Comparison of ENCODE assay signal across 21 cellular contexts in genomic region chr4:186702297-186702696, GRCh38. TPM values are rescaled to one million over a fixed set of nuclear protein-coding genes. Genes with fewer than 3 reads are reported as not detected.
DNase-seq lines count a peak whose midpoint lies in the region; TF ChIP-seq lines count a peak whose summit lies in the region.
"Had no signal": no experiment of that assay in that cellular context is flagged by ENCODE, and none has a peak within 500 bp of the region (broad histone marks: within the 10 kb centered on the region; RNA-seq: fewer than 3 reads in every experiment).

No MANE protein-coding gene starts in this region.

- H3K4me1 Mint-ChIP-seq in MCF 10A (ENCODE audit: insufficient read depth, unreplicated experiment): peaks cover 39% of the 10 kb centered on the region

- H3K27me3 ChIP-seq in breast epithelium (no peaks in the 10 kb centered on the region), colonic mucosa (no peaks in the 10 kb centered on the region), muscle layer of colon (ENCODE audit: control insufficient read depth in 1 of 2, insufficient read depth in 2 of 2, low read length in 2 of 2) (no peaks in the 10 kb centered on the region), testis (no peaks in the 10 kb centered on the region)
- H3K27me3 ChIP-seq: spleen had no signal

- BruUV-seq in MCF 10A (replicated peaks; lab: Mats Ljungman, UMichigan): no TSS peak

- POLR2A ChIA-PET in MCF 10A (lab: Yijun Ruan, JAX): interaction anchor here (1.0 to 1.7 kb wide), 3 partner anchors 8 to 10 kb away, joined by 5 to 7 read pairs (median 5); no protein-coding TSS in a partner anchor

- DNase-seq in breast epithelium (ENCODE audit: low spot score in 2 of 2): no peak
- no peak for DNase-seq in MCF 10A (ENCODE audit: unreplicated experiment)
- no peak for DNase-seq in colonic mucosa
- DNase-seq in testis: no peak
- DNase-seq in NK-92 (lab: John Stamatoyannopoulos, UW; ENCODE audit: unreplicated experiment): no peak
- no peak for DNase-seq in activated naive CD4-positive, alpha-beta T cell treated with Interleukin-2 at 50 U/mL for 16 hours
- DNase-seq in iPS-NIHi7 (ENCODE audit: extremely low spot score): no peak
- DNase-seq: 8988T; activated CD4-positive, alpha-beta T cell treated with anti-CD3 and anti-CD28 coated beads, Interleukin-2, amount 50 U/mL, for 48 hours; activated T-cell treated with anti-CD3 and anti-CD28 coated beads, Interleukin-2, amount 50 U/mL, for 24 hours; effector CD4-positive, alpha-beta T cell; GDM1; islet precursor cell; NCI-H510A treated with DMSO at 0.1 percent for 48 hours; spleen had no signal

- no peaks in the 10 kb centered on the region for H3K27me3 Mint-ChIP-seq in MCF 10A (ENCODE audit: insufficient read depth, unreplicated experiment)
- H3K27me3 Mint-ChIP-seq: activated T-cell treated with anti-CD3 and anti-CD28 coated beads, Interleukin-2, amount 50 U/mL, for 24 hours had no signal

- 39 to 45% methylated on average over 4 of the region's 4 CpGs for WGBS in testis, 2 donors

- H3K4me3 ChIP-seq in breast epithelium (no peak overlapping the region), colonic mucosa (no peak overlapping the region), muscle layer of colon (ENCODE audit: low read depth in 1 of 2, low read length in 2 of 2) (no peak overlapping the region), testis (no peak overlapping the region)
- H3K4me3 ChIP-seq: GM12878, HAP-1, K562, spleen had no signal

- H3K4me1 ChIP-seq in breast epithelium: peaks cover 4 to 10% of the 10 kb centered on the region in 2 donors
- H3K4me1 ChIP-seq in colonic mucosa: peaks cover 13% of the 10 kb centered on the region
- peaks cover 67% of the 10 kb centered on the region for H3K4me1 ChIP-seq in muscle layer of colon (ENCODE audit: insufficient read depth, low read length)
- peaks cover 41% of the 10 kb centered on the region for H3K4me1 ChIP-seq in testis
- H3K4me1 ChIP-seq: spleen had no signal

- TF ChIP-seq CTCF in breast epithelium (IDR thresholded peaks at IDR 0.05) (no peak), MCF 10A (IDR thresholded peaks at IDR 0.05; ENCODE audit: unreplicated experiment) (no peak), colonic mucosa (IDR thresholded peaks at IDR 0.05) (no peak), testis (IDR thresholded peaks at IDR 0.05) (no peak)

- H3K9ac ChIP-seq in colonic mucosa (ENCODE audit: low read depth in 2 of 2, low read length in 2 of 2): peak overlapping the region in 1 of 2 donors; percentile 68
- H3K9ac ChIP-seq in muscle layer of colon (ENCODE audit: low read length): no peak overlapping the region

- CTCF ChIA-PET in MCF 10A (lab: Yijun Ruan, JAX): no interaction called here

- peak overlapping the region; percentile 84 to 88 for H3K27ac ChIP-seq in breast epithelium
- peak overlapping the region; percentile 43 for H3K27ac ChIP-seq in colonic mucosa
- H3K27ac ChIP-seq in muscle layer of colon (ENCODE audit: low read depth, low read length): peak overlapping the region; percentile 86
- peak overlapping the region; percentile 81 to 88 for H3K27ac ChIP-seq in testis

- TF ChIP-seq POLR2A in breast epithelium (IDR thresholded peaks at IDR 0.05): no peak
- no peak for TF ChIP-seq POLR2A in testis (IDR thresholded peaks at IDR 0.05)

- H3K9me3 ChIP-seq in breast epithelium: no peaks in the 10 kb centered on the region
- H3K9me3 ChIP-seq in colonic mucosa: no peaks in the 10 kb centered on the region
- H3K9me3 ChIP-seq in muscle layer of colon (ENCODE audit: low read length): no peaks in the 10 kb centered on the region
- H3K9me3 ChIP-seq in testis: no peaks in the 10 kb centered on the region
- H3K9me3 ChIP-seq: HAP-1, spleen had no signal

- intact Hi-C loops in breast epithelium (cut with DNase I; ENCODE audit: low total_unique reads) (no loop called here), MCF 10A (cut with micrococcal nuclease) (no loop called here), colonic mucosa (cut with DNase I) (no loop called here), testis (cut with DNase I; ENCODE audit: low total_unique reads) (no loop called here)

- H3K27ac Mint-ChIP-seq in MCF 10A (ENCODE audit: low read depth, unreplicated experiment): no peak overlapping the region
- H3K27ac Mint-ChIP-seq: activated naive CD4-positive, alpha-beta T cell treated with anti-CD3 and anti-CD28 coated beads, Interleukin-2, amount 50 U/mL, for 72 hours; activated T-cell treated with anti-CD3 and anti-CD28 coated beads, Interleukin-2, amount 50 U/mL, for 24 hours; T-helper 1 cell treated with Interleukin-12 subunit alpha and Interleukin-12 subunit beta and Interleukin-4 antibody, amounts not matched to agents 30 μg/mL and 1 μg/mL, for 36 hours had no signal

- peaks cover 63% of the 10 kb centered on the region for H3K36me3 Mint-ChIP-seq in MCF 10A (ENCODE audit: insufficient read depth, unreplicated experiment)

- H3K9me3 Mint-ChIP-seq in MCF 10A (ENCODE audit: unreplicated experiment): no peaks in the 10 kb centered on the region

- no peak overlapping the region for H3K4me3 Mint-ChIP-seq in MCF 10A (ENCODE audit: unreplicated experiment)
- H3K4me3 Mint-ChIP-seq: activated T-cell treated with anti-CD3 and anti-CD28 coated beads, Interleukin-2, amount 50 U/mL, for 24 hours; T-helper 1 cell treated with Interleukin-12 subunit alpha and Interleukin-12 subunit beta and Interleukin-4 antibody, amounts not matched to agents 30 μg/mL and 1 μg/mL, for 36 hours had no signal

- H3K36me3 ChIP-seq in breast epithelium (no peaks in the 10 kb centered on the region), colonic mucosa (no peaks in the 10 kb centered on the region), muscle layer of colon (ENCODE audit: insufficient read depth, low read length) (peaks cover 9% of the 10 kb centered on the region), testis (ENCODE audit: low read depth, missing control alignments) (no peaks in the 10 kb centered on the region)
- H3K36me3 ChIP-seq: spleen had no signal

RNA-seq across cellular contexts. Expression of gene FAT1, which starts 21.4 kb away (rescaled TPM):
- total RNA-seq in breast epithelium (100 to 1,000 TPM in 1 of 3 donors, 10 to 100 TPM in 2; 54.2 to 125 (median 87.2) TPM), MCF 10A (2022) (132 and 165 TPM in 2 replicates), colonic mucosa (100 to 1,000 TPM; 243 to 300 TPM), testis (100 to 1,000 TPM; 118 to 157 TPM)
- 51.5 TPM for polyA plus RNA-seq in testis (ENCODE audit: insufficient read depth, low read depth, low replicate concordance)
